In genomic region chr14:50003213-50004021, GRCh38 we compare ENCODE assay signal across 8 cellular contexts.
DNase-seq lines count a peak whose midpoint lies in the region; ATAC-seq and TF ChIP-seq lines count a peak whose summit lies in the region.

No MANE protein-coding gene starts in this region.

- no peak for DNase-seq in AG04449 (ENCODE audit: low read depth, low spot score)
- DNase-seq in NCI-H69 (lab: John Stamatoyannopoulos, UW): peak; percentile 94
- DNase-seq in activated CD4-positive, alpha-beta memory T cell treated with anti-CD3 and anti-CD28 coated beads for 36 hours: peak; percentile 91
- DNase-seq in effector memory CD8-positive, alpha-beta T cell: peak; percentile 82 to 85 (median 84)
- peak in 1 of 2 experiments; percentile 63 for DNase-seq in mesothelial cell of epicardium (ENCODE audit: low spot score in 2 of 2, unreplicated experiment in 2 of 2)
- peak; percentile 71 for DNase-seq in stimulated activated CD8-positive, alpha-beta memory T cell treated with anti-CD3 and anti-CD28 coated beads, Interleukin-4, amount 100 ng/mL, for 24 hours (ENCODE audit: low read depth)

- no peak for TF ChIP-seq CTCF in AG04449 (IDR thresholded peaks at IDR 0.05; ENCODE audit: insufficient read depth, low read length, missing control alignments)
- no peak for TF ChIP-seq CTCF in mesothelial cell of epicardium (IDR thresholded peaks at IDR 0.05; ENCODE audit: unreplicated experiment)

- no peaks in the 10 kb centered on the region for H3K27me3 Mint-ChIP-seq in activated CD4-positive, alpha-beta memory T cell treated with anti-CD3 and anti-CD28 coated beads for 36 hours
- H3K27me3 Mint-ChIP-seq in effector memory CD8-positive, alpha-beta T cell: no peaks in the 10 kb centered on the region
- H3K27me3 Mint-ChIP-seq in mesothelial cell of epicardium (ENCODE audit: low read depth): no peaks in the 10 kb centered on the region

- peak overlapping the region; percentile 95 for H3K27ac Mint-ChIP-seq in activated CD4-positive, alpha-beta memory T cell treated with anti-CD3 and anti-CD28 coated beads for 36 hours
- H3K27ac Mint-ChIP-seq in effector memory CD8-positive, alpha-beta T cell: peak overlapping the region; percentile 98 to 100
- peak overlapping the region; percentile 89 for H3K27ac Mint-ChIP-seq in mesothelial cell of epicardium

- ATAC-seq in GM18867 (IDR thresholded peaks at IDR 0.05; ENCODE audit: unreplicated experiment): peak; percentile 48
- peak; percentile 26 for ATAC-seq in HG03060 (IDR thresholded peaks at IDR 0.05; ENCODE audit: low read depth, unreplicated experiment)
- peak; percentile 41 for ATAC-seq in effector memory CD8-positive, alpha-beta T cell (replicated peaks)

- H3K4me1 Mint-ChIP-seq in activated CD4-positive, alpha-beta memory T cell treated with anti-CD3 and anti-CD28 coated beads for 36 hours (ENCODE audit: low read depth): peaks cover 49% of the 10 kb centered on the region
- H3K4me1 Mint-ChIP-seq in effector memory CD8-positive, alpha-beta T cell (ENCODE audit: low read depth in 2 of 2): peaks cover 38 to 45% of the 10 kb centered on the region in 2 donors
- peaks cover 56% of the 10 kb centered on the region for H3K4me1 Mint-ChIP-seq in mesothelial cell of epicardium

- CTCF ChIA-PET in AG04449 (lab: Yijun Ruan, JAX): interaction anchor here (0.9 to 1.9 kb wide), 8 partner anchors 9 to 151 kb away, joined by 3 to 9 read pairs (median 4); partner anchors contain the start of gene NEMF
- CTCF ChIA-PET in activated CD4-positive, alpha-beta memory T cell treated with anti-CD3 and anti-CD28 coated beads for 36 hours (lab: Charles Lee): interaction anchor here (0.7 to 3.9 kb wide), 18 partner anchors 11 to 151 kb away, joined by 3 to 38 read pairs (median 4); partner anchors contain the start of gene NEMF

- peak overlapping the region; percentile 54 for H3K4me3 ChIP-seq in AG04449 (ENCODE audit: low read depth, low read length)

- POLR2A ChIA-PET in AG04449 (lab: Yijun Ruan, JAX): interaction anchor here (0.7 to 5.6 kb wide), 6 partner anchors 20 to 141 kb away, joined by 3 to 28 read pairs (median 4); no protein-coding TSS in a partner anchor
- POLR2A ChIA-PET in activated CD4-positive, alpha-beta memory T cell treated with anti-CD3 and anti-CD28 coated beads for 36 hours (lab: Charles Lee): interaction anchor here (1.0 to 6.5 kb wide), 24 partner anchors 9 to 151 kb away, joined by 3 to 262 read pairs (median 17); partner anchors contain the start of genes ARF6, NEMF and VCPKMT

- no peaks in the 10 kb centered on the region for H3K9me3 Mint-ChIP-seq in activated CD4-positive, alpha-beta memory T cell treated with anti-CD3 and anti-CD28 coated beads for 36 hours
- H3K9me3 Mint-ChIP-seq in effector memory CD8-positive, alpha-beta T cell: no peaks in the 10 kb centered on the region
- H3K9me3 Mint-ChIP-seq in mesothelial cell of epicardium: no peaks in the 10 kb centered on the region

- intact Hi-C loops in activated CD4-positive, alpha-beta memory T cell treated with anti-CD3 and anti-CD28 coated beads for 36 hours (cut with micrococcal nuclease): loop anchor here (1.0 to 10.0 kb wide), 6 partner anchors 10 to 369 kb away; partner anchors contain the start of genes DMAC2L, DNAAF2, L2HGDH and SOS2

- H3K36me3 Mint-ChIP-seq in activated CD4-positive, alpha-beta memory T cell treated with anti-CD3 and anti-CD28 coated beads for 36 hours: peaks cover 10% of the 10 kb centered on the region
- H3K36me3 Mint-ChIP-seq in effector memory CD8-positive, alpha-beta T cell (ENCODE audit: insufficient read depth): peaks cover 51% of the 10 kb centered on the region
- no peaks in the 10 kb centered on the region for H3K36me3 Mint-ChIP-seq in mesothelial cell of epicardium

- H3K4me3 Mint-ChIP-seq in activated CD4-positive, alpha-beta memory T cell treated with anti-CD3 and anti-CD28 coated beads for 36 hours: peak overlapping the region; percentile 71
- peak overlapping the region; percentile 84 for H3K4me3 Mint-ChIP-seq in effector memory CD8-positive, alpha-beta T cell
- peak overlapping the region; percentile 75 for H3K4me3 Mint-ChIP-seq in mesothelial cell of epicardium
